In the genomic region with DNA sequence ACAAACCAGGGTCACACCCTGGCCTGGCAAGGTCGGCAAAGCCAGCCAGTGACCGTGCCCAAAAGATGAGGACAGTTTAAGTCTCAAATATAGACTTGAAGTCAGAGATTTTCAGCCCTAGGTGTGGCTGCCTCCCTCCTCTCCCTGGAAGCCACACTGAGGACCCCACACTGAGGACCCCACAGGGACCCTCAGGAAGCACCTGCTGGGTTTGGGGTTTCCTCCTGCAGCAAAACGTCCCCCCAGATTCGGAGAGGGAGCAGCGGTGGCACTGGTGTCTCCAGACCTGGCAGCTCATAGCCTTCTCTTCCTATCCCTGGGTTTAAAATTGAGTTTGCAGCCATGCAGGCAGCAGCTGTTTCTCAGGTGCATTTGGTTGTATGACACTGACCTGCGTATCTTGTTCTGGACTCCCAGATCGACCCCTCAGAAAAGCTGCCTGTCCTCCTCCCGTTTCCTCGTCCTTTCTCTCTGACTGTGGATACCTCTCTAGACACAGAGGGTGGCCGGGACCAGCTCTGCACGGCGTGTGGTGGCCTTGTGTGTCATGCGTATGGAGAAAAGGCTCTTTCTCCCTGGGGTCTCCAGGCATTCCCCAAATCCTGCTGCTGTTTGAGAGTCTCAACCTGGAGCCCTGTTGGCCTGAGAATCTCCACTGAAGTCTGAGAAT, we compare ENCODE assay signal across 18 cellular contexts. TPM values are rescaled to one million over a fixed set of nuclear protein-coding genes. Genes with fewer than 3 reads are reported as not detected.
DNase-seq lines count a peak whose midpoint lies in the region; ATAC-seq, FAIRE-seq and TF ChIP-seq lines count a peak whose summit lies in the region.
"Had no signal": no experiment of that assay in that cellular context is flagged by ENCODE, and none has a peak within 500 bp of the region (broad histone marks: within the 10 kb centered on the region; RNA-seq: fewer than 3 reads in every experiment).

No MANE protein-coding gene starts in this region.

- H3K4me2 ChIP-seq in neuronal stem cell (ENCODE audit: insufficient read depth, low read length, poor library complexity, severe bottlenecking), result no peak overlapping the region
- H3K4me2 ChIP-seq: hepatocyte had no signal

- no peak for FAIRE-seq in RCC 7860 (lab: Jason Lieb, UNC)
- FAIRE-seq: pancreas had no signal

- no peak overlapping the region for H4K8ac ChIP-seq in neuronal stem cell (ENCODE audit: low read depth, low read length)

- no peak for TF ChIP-seq CTCF in RWPE2 (IDR thresholded peaks at IDR 0.05; ENCODE audit: poor library complexity, severe bottlenecking)
- no peak for TF ChIP-seq CTCF in gastroesophageal sphincter (IDR thresholded peaks at IDR 0.05)

- no CpG with 5 or more reads among the region's 13 CpGs for WGBS in neuronal stem cell (ENCODE audit: extremely low coverage in 2 of 2, insufficient read length in 2 of 2, insufficient replicate concordance in 1 of 2), 2 donors
- 85 to 86% methylated on average over 5 to 6 of the region's 13 CpGs for WGBS in gastroesophageal sphincter (ENCODE audit: low coverage in 1 of 2), 2 donors

- no peak overlapping the region for H2BK5ac ChIP-seq in neuronal stem cell (ENCODE audit: low read length)

- H3K9ac ChIP-seq in neuronal stem cell (ENCODE audit: low read depth, low read length, poor library complexity), result no peak overlapping the region

- DNase-seq in activated T-cell treated with anti-CD3 and anti-CD28 coated beads, Interleukin-2, amount 50 U/mL, for 1 hour, result peak; percentile 7
- no peak for DNase-seq in activated T-cell treated with anti-CD3 and anti-CD28 coated beads, Interleukin-2, amount 50 U/mL, for 48 hours
- DNase-seq in RWPE2 (ENCODE audit: low spot score), result peak; percentile 42
- DNase-seq in neuronal stem cell (ENCODE audit: low spot score), result no peak
- DNase-seq in ureter (ENCODE audit: low spot score), result peak; percentile 30
- DNase-seq in RCC 7860 (ENCODE audit: low spot score), result no peak
- DNase-seq: activated gamma-delta T cell, NCI-H1092, NCI-H187 treated with DMSO at 0.1 percent for 48 hours, NCI-H526 treated with DMSO at 0.1 percent for 48 hours, T-helper 17 cell had no signal

- H2BK15ac ChIP-seq in neuronal stem cell (ENCODE audit: low read length), result no peak overlapping the region

- peak overlapping the region; percentile 86 for H2AFZ ChIP-seq in neuronal stem cell (ENCODE audit: low read length)
- H2AFZ ChIP-seq: hepatocyte had no signal

- no peak for ATAC-seq in RWPE2 (ENCODE audit: low read depth)
- no peak for ATAC-seq in gastroesophageal sphincter
- ATAC-seq in HG03439 (IDR thresholded peaks at IDR 0.05; ENCODE audit: unreplicated experiment), result no peak
- ATAC-seq: T-helper 17 cell had no signal

- H2BK120ac ChIP-seq in neuronal stem cell (ENCODE audit: low read depth, low read length), result no peak overlapping the region

- no peak for TF ChIP-seq POLR2A in gastroesophageal sphincter (IDR thresholded peaks at IDR 0.05)

- no peak for TF ChIP-seq EP300 in gastroesophageal sphincter (IDR thresholded peaks at IDR 0.05)

- H3K4me1 ChIP-seq in RWPE2 (ENCODE audit: insufficient read depth, poor library complexity, severe bottlenecking) (no peaks in the 10 kb centered on the region), neuronal stem cell (ENCODE audit: control insufficient read depth in 2 of 2, insufficient read depth in 1 of 2, low read depth in 1 of 2, low read length in 2 of 2) (peaks cover 3 to 11% of the 10 kb centered on the region in 2 donors), gastroesophageal sphincter (no peaks in the 10 kb centered on the region)
- H3K4me1 ChIP-seq: Caco-2, HAP-1, pancreas had no signal

- no peak overlapping the region for H3K4ac ChIP-seq in neuronal stem cell (ENCODE audit: low read length)

- H3K4me3 ChIP-seq in RWPE2 (ENCODE audit: severe bottlenecking) (no peak overlapping the region), neuronal stem cell (ENCODE audit: low read length in 2 of 2) (no peak overlapping the region), gastroesophageal sphincter (no peak overlapping the region)
- H3K4me3 ChIP-seq: HAP-1, hepatocyte, pancreas had no signal

- H3K27me3 ChIP-seq in RWPE2 (ENCODE audit: insufficient read depth, poor library complexity, severe bottlenecking), result peaks cover 19% of the 10 kb centered on the region
- no peaks in the 10 kb centered on the region for H3K27me3 ChIP-seq in neuronal stem cell (ENCODE audit: control insufficient read depth in 3 of 3, insufficient read depth in 3 of 3, low read depth in 1 of 3, low read length in 3 of 3)
- H3K27me3 ChIP-seq in gastroesophageal sphincter, result peaks cover 72% of the 10 kb centered on the region
- H3K27me3 ChIP-seq: hepatocyte, pancreas had no signal

- peak overlapping the region; percentile 4 for H2AK5ac ChIP-seq in neuronal stem cell (ENCODE audit: low read depth, low read length)

- no peak overlapping the region for H4K91ac ChIP-seq in neuronal stem cell (ENCODE audit: low read depth, low read length, poor library complexity)

- H3K36me3 ChIP-seq in RWPE2 (ENCODE audit: low read depth) (no peaks in the 10 kb centered on the region), neuronal stem cell (replicated peaks in 1 of 2; ENCODE audit: control insufficient read depth in 2 of 2, insufficient read depth in 2 of 2, low read length in 2 of 2) (no peaks in the 10 kb centered on the region), gastroesophageal sphincter (no peaks in the 10 kb centered on the region)
- H3K36me3 ChIP-seq: HAP-1, pancreas had no signal

- peak overlapping the region; percentile 20 for H3K23ac ChIP-seq in neuronal stem cell (ENCODE audit: low read depth, low read length, poor library complexity)

- H3K27ac ChIP-seq in RWPE2 (ENCODE audit: poor library complexity, severe bottlenecking), result no peak overlapping the region
- no peak overlapping the region for H3K27ac ChIP-seq in neuronal stem cell (replicated peaks; ENCODE audit: low read length)
- H3K27ac ChIP-seq in gastroesophageal sphincter, result no peak overlapping the region
- H3K27ac ChIP-seq: hepatocyte, HL-60, pancreas had no signal

- H3K18ac ChIP-seq in neuronal stem cell (ENCODE audit: low read length), result peak overlapping the region; percentile 48

- H2BK12ac ChIP-seq in neuronal stem cell (ENCODE audit: low read length), result no peak overlapping the region

- H3K9me3 ChIP-seq in RWPE2 (ENCODE audit: severe bottlenecking), result peaks cover 7% of the 10 kb centered on the region
- peaks cover 6 to 7% of the 10 kb centered on the region in 2 donors for H3K9me3 ChIP-seq in neuronal stem cell (replicated peaks in 1 of 2; ENCODE audit: control insufficient read depth in 2 of 2, insufficient read depth in 1 of 2, low read depth in 1 of 2, low read length in 2 of 2)
- H3K9me3 ChIP-seq in gastroesophageal sphincter, result no peaks in the 10 kb centered on the region
- H3K9me3 ChIP-seq: Caco-2, HAP-1, pancreas had no signal

- no peak overlapping the region for H3K14ac ChIP-seq in neuronal stem cell (ENCODE audit: low read length)

- no peaks in the 10 kb centered on the region for H3K79me1 ChIP-seq in neuronal stem cell (ENCODE audit: low read depth, low read length)

RNA-seq across cellular contexts. Expression of gene MRPL36, which starts 36.6 kb away (rescaled TPM):
- polyA plus RNA-seq in neuronal stem cell (2013, experiment 1 of 2), result 54.5 TPM
- polyA plus RNA-seq in neuronal stem cell (2013, experiment 2 of 2), result 56.1 TPM
- total RNA-seq in ureter, result 33.2 TPM
- total RNA-seq in gastroesophageal sphincter, result 10 to 100 TPM; 37.7 to 63.4 (median 46.7) TPM

RNA-seq across cellular contexts. Expression of gene NDUFS6, which starts 38.2 kb away (rescaled TPM):
- 149 TPM for polyA plus RNA-seq in neuronal stem cell (2013, experiment 1 of 2)
- polyA plus RNA-seq in neuronal stem cell (2013, experiment 2 of 2), result 147 TPM
- total RNA-seq in ureter (22.9 TPM), gastroesophageal sphincter (10 to 100 TPM; 44.6 to 82.9 (median 51.6) TPM)

Comparison
In these comparisons a context has a peak if more than half of its experiments do, and no peak if none do; other contexts are left out.
1. DNase-seq: peak in activated T-cell treated with anti-CD3 and anti-CD28 coated beads, Interleukin-2, amount 50 U/mL, for 1 hour (single experiment), RWPE2 (single experiment) and ureter (single experiment); none in activated T-cell treated with anti-CD3 and anti-CD28 coated beads, Interleukin-2, amount 50 U/mL, for 48 hours (0 of 2), neuronal stem cell (single experiment) and RCC 7860 (single experiment).